Comparison of ENCODE assay signal across 10 cellular contexts in genomic region chr20:38173237-38174156, GRCh38. TPM values are rescaled to one million over a fixed set of nuclear protein-coding genes. Genes with fewer than 3 reads are reported as not detected.
A peak's percentile ranks its signal among the peaks of the same experiment; 100 is the strongest.
DNase-seq lines count a peak whose midpoint lies in the region; ATAC-seq, FAIRE-seq and TF ChIP-seq lines count a peak whose summit lies in the region.
"Had no signal": no experiment of that assay in that cellular context is flagged by ENCODE, and none has a peak within 500 bp of the region (broad histone marks: within the 10 kb centered on the region; RNA-seq: fewer than 3 reads in every experiment).

No MANE protein-coding gene starts in this region.

- peak overlapping the region; percentile 62 for H3K4me2 ChIP-seq in PC-9
- H3K4me2 ChIP-seq in fibroblast of lung (ENCODE audit: extremely low read depth, insufficient read depth, low read length), result no peak overlapping the region

- H3K9ac ChIP-seq in fibroblast of lung (ENCODE audit: insufficient read depth, low read length), result no peak overlapping the region

- 24 to 35% methylated on average over 14 of the region's 14 CpGs for WGBS in pancreas, 2 donors

- CTCF ChIA-PET in PC-9 (lab: Charles Lee), result interaction anchor here (0.5 to 1.6 kb wide), 9 partner anchors 9 to 230 kb away, joined by 3 to 31 read pairs (median 3); no protein-coding TSS in a partner anchor

- TF ChIP-seq CTCF in PC-9 (conservative IDR thresholded peaks at IDR 0.05) (peak; percentile 41; the same call in 1 of the 2 replicates), fibroblast of lung (conservative IDR thresholded peaks at IDR 0.05 in 1 of 2, IDR thresholded peaks at IDR 0.05 in 1 of 2; ENCODE audit: low read depth in 1 of 2, low read length in 2 of 2) (peak in 1 of 2 donors; percentile 7), pancreas (IDR thresholded peaks at IDR 0.05) (no peak)

- no peaks in the 10 kb centered on the region for H3K79me2 ChIP-seq in PC-9 (ENCODE audit: low read depth)
- no peaks in the 10 kb centered on the region for H3K79me2 ChIP-seq in fibroblast of lung (ENCODE audit: control insufficient read depth, insufficient read depth, low read length)

- intact Hi-C loops in PC-9 (cut with micrococcal nuclease; ENCODE audit: unreplicated experiment), result loop anchor here (1.0 kb wide), 3 partner anchors 11 to 48 kb away; no protein-coding TSS in a partner anchor
- intact Hi-C loops in pancreas (cut with DNase I), result no loop called here

- peaks cover 45% of the 10 kb centered on the region for H3F3A ChIP-seq in PC-9 (ENCODE audit: insufficient read depth, low read depth)

- BruUV-seq in PC-9 (replicated peaks; lab: Mats Ljungman, UMichigan), result TSS peak; percentile 34

- FAIRE-seq in pancreas (lab: Jason Lieb, UNC), result no peak
- FAIRE-seq: GM12891 had no signal

- H3K9me2 ChIP-seq in PC-9 (ENCODE audit: insufficient read depth), result no peaks in the 10 kb centered on the region

- peak in 3 of 4 donors; percentile 65 to 69 (median 65) for ATAC-seq in pancreas
- ATAC-seq in GM18870 (IDR thresholded peaks at IDR 0.05; ENCODE audit: unreplicated experiment), result no peak
- no peak for ATAC-seq in HG02642 (IDR thresholded peaks at IDR 0.05; ENCODE audit: poor library complexity, unreplicated experiment)

- peak; percentile 78 for DNase-seq in ELF-1 (ENCODE audit: low read depth, low spot score)
- peak; percentile 81 to 91 for DNase-seq in PC-9
- peak; percentile 87 to 95 for DNase-seq in fibroblast of lung (ENCODE audit: low read depth in 2 of 2)
- DNase-seq in pancreas, result peak in 1 of 6 donors; percentile 49
- no peak for DNase-seq in NCI-H345 (lab: John Stamatoyannopoulos, UW)
- no peak for DNase-seq in ureter (ENCODE audit: low spot score)
- DNase-seq: stimulated activated CD4-positive, alpha-beta T cell treated with anti-CD3 and anti-CD28 coated beads, Interleukin-15, amount 100 ng/mL, for 24 hours had no signal

- H3K27ac ChIP-seq in PC-9 (peak overlapping the region; percentile 78), fibroblast of lung (ENCODE audit: insufficient read depth, low read length) (peak overlapping the region; percentile 19), pancreas (no peak overlapping the region)

- H3K9me3 ChIP-seq in PC-9 (ENCODE audit: insufficient read depth, low read depth), result no peaks in the 10 kb centered on the region
- no peaks in the 10 kb centered on the region for H3K9me3 ChIP-seq in fibroblast of lung (ENCODE audit: control insufficient read depth, insufficient read depth, low read depth, low read length)
- H3K9me3 ChIP-seq in pancreas, result no peaks in the 10 kb centered on the region

- no peak overlapping the region for H3K4me3 ChIP-seq in PC-9
- H3K4me3 ChIP-seq in fibroblast of lung (replicated peaks in 1 of 4; ENCODE audit: control extremely low read depth in 1 of 4, insufficient read depth in 1 of 4, low read depth in 3 of 4, low read length in 4 of 4), result no peak overlapping the region
- H3K4me3 ChIP-seq in pancreas, result no peak overlapping the region

- POLR2A ChIA-PET in PC-9 (lab: Charles Lee; ENCODE audit: unreplicated experiment), result interaction anchor here (0.6 to 0.9 kb wide), 2 partner anchors 24 to 546 kb away, joined by 3 read pairs; no protein-coding TSS in a partner anchor

- no peaks in the 10 kb centered on the region for H4K20me1 ChIP-seq in PC-9 (ENCODE audit: insufficient read depth)
- H4K20me1 ChIP-seq in fibroblast of lung (ENCODE audit: control insufficient read depth, extremely low read depth, insufficient read depth, low read length), result no peaks in the 10 kb centered on the region

- no peak overlapping the region; the same call in 1 of the 2 replicates for H2AFZ ChIP-seq in PC-9
- no peak overlapping the region for H2AFZ ChIP-seq in fibroblast of lung (ENCODE audit: low read length)

- H3K36me3 ChIP-seq in PC-9 (ENCODE audit: low read depth) (no peaks in the 10 kb centered on the region), fibroblast of lung (ENCODE audit: control insufficient read depth, insufficient read depth, low read length) (no peaks in the 10 kb centered on the region), pancreas (no peaks in the 10 kb centered on the region)

- H3K4me1 ChIP-seq in PC-9 (replicated peaks; ENCODE audit: insufficient read depth) (peaks cover 53% of the 10 kb centered on the region), fibroblast of lung (ENCODE audit: control insufficient read depth, extremely low read depth, insufficient read depth, low read length) (peaks cover 22% of the 10 kb centered on the region), pancreas (no peaks in the 10 kb centered on the region)

- H3K27me3 ChIP-seq in PC-9 (ENCODE audit: insufficient read depth, low read depth) (no peaks in the 10 kb centered on the region), fibroblast of lung (ENCODE audit: control insufficient read depth, insufficient read depth, low read length) (no peaks in the 10 kb centered on the region), pancreas (no peaks in the 10 kb centered on the region)

RNA-seq across cellular contexts. Expression of gene TGM2, which starts 8.4 kb away (rescaled TPM):
- total RNA-seq in PC-9 (2021), result 286 and 333 TPM in 2 replicates
- 58.6 and 103 TPM in 2 replicates for total RNA-seq in fibroblast of lung
- polyA plus RNA-seq in fibroblast of lung, result 129 and 238 TPM in 2 replicates
- 135 and 254 TPM in 2 replicates for polyA plus RNA-seq in fibroblast of lung (2012)
- polyA minus RNA-seq in fibroblast of lung (ENCODE audit: low replicate concordance), result 160 and 334 TPM in 2 replicates
- total RNA-seq in pancreas, result 10 to 100 TPM in 3 of 6 donors, 1 to 10 TPM in 3; 3.7 to 92.6 (median 10.6) TPM
- 10 to 100 TPM in 1 of 2 donors, 1 to 10 TPM in 1; 9.2 to 12.9 TPM for polyA plus RNA-seq in pancreas
- total RNA-seq in ureter, result 143 TPM

Comparison
In these comparisons a context has a peak if more than half of its experiments do, and no peak if none do; other contexts are left out.
1. DNase-seq: peak in ELF-1 (single experiment), PC-9 (2 of 2) and fibroblast of lung (2 of 2); none in NCI-H345 (single experiment) and ureter (single experiment).
2. H3K27ac ChIP-seq: peak in PC-9 (single experiment) and fibroblast of lung (single experiment); none in pancreas (0 of 4).
3. ATAC-seq: peak in pancreas (3 of 4); none in GM18870 (single experiment) and HG02642 (single experiment).